8 cellular contexts compared by ENCODE assay signal in the genomic region with DNA sequence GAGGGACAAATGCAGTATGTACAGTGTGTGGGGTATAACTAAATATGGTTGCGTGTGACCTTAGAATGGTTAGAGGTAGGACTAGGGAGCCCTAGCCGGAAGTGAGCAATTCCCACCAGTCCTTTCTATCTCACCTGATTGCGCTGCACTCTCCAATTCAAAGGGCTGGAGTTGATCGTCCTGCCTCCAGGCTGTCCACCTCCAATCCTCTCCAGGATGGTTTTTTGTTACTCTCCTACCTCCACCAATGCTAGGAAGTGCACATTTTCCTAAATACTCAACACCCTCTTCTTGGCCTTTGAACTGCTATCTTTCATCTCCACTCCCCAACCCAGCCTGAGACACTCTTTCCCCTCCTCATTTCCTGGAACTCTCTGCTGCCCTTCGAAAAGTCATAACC.
"Had no signal": no experiment of that assay in that cellular context is flagged by ENCODE, and none has a peak within 500 bp of the region (broad histone marks: within the 10 kb centered on the region; RNA-seq: fewer than 3 reads in every experiment).

No MANE protein-coding gene starts in this region.

- H3K36me3 Mint-ChIP-seq: IgD-negative memory B cell had no signal

- H3K9ac ChIP-seq: KMS-11 had no signal

- FAIRE-seq: HepG2, HTR-8/SVneo had no signal

- H3K27me3 Mint-ChIP-seq: IgD-negative memory B cell had no signal

- H3K27ac Mint-ChIP-seq: IgD-negative memory B cell had no signal

- ATAC-seq: HepG2 had no signal

- H3K4me1 Mint-ChIP-seq: IgD-negative memory B cell had no signal

- H3K4me2 ChIP-seq: KMS-11 had no signal

- H3K9me3 Mint-ChIP-seq: IgD-negative memory B cell had no signal

- DNase-seq: IMR-90, KBM-7, KG1 had no signal

- H3K4me3 Mint-ChIP-seq: IgD-negative memory B cell had no signal

- H3K27ac ChIP-seq: HL-60, KMS-11 had no signal
